11 cellular contexts compared by ENCODE assay signal in genomic region chr12:118102070-118102469, GRCh38. TPM values are rescaled to one million over a fixed set of nuclear protein-coding genes. Genes with fewer than 3 reads are reported as not detected.
DNase-seq lines count a peak whose midpoint lies in the region; ATAC-seq lines count a peak whose summit lies in the region.
"Had no signal": no experiment of that assay in that cellular context is flagged by ENCODE, and none has a peak within 500 bp of the region (broad histone marks: within the 10 kb centered on the region; RNA-seq: fewer than 3 reads in every experiment).

No MANE protein-coding gene starts in this region.

- peaks cover 17% of the 10 kb centered on the region for H3K4me1 ChIP-seq in CD4-positive, CD25-positive, alpha-beta regulatory T cell (ENCODE audit: control insufficient read depth, insufficient read depth, low read length, poor library complexity, severe bottlenecking)

- no peak for DNase-seq in CD4-positive, CD25-positive, alpha-beta regulatory T cell
- DNase-seq in HuH-7.5 (ENCODE audit: low spot score) (peak; percentile 57), mucosa of gallbladder (ENCODE audit: low spot score) (peak; percentile 32), superior temporal gyrus (ENCODE audit: extremely low spot score) (no peak), cerebellar nuclear complex (lab: John Stamatoyannopoulos, UW) (no peak)
- no peak for DNase-seq in central memory CD8-positive, alpha-beta T cell (ENCODE audit: low spot score in 2 of 2)
- DNase-seq: effector CD4-positive, alpha-beta T cell; KG1 had no signal

- no peak overlapping the region for H3K27ac ChIP-seq in CD4-positive, CD25-positive, alpha-beta regulatory T cell (ENCODE audit: insufficient read depth, low read length, poor library complexity, severe bottlenecking)

- H3K36me3 ChIP-seq in CD4-positive, CD25-positive, alpha-beta regulatory T cell (ENCODE audit: control insufficient read depth, insufficient read depth, low read length): no peaks in the 10 kb centered on the region

- peak overlapping the region in 3 of 4 donors; percentile 28 to 72 (median 54) for H3K4me3 Mint-ChIP-seq in CD4-positive, CD25-positive, alpha-beta regulatory T cell
- peak overlapping the region; percentile 84 for H3K4me3 Mint-ChIP-seq in central memory CD8-positive, alpha-beta T cell

- H3K36me3 Mint-ChIP-seq in CD4-positive, CD25-positive, alpha-beta regulatory T cell: no peaks in the 10 kb centered on the region
- H3K36me3 Mint-ChIP-seq in central memory CD8-positive, alpha-beta T cell (ENCODE audit: insufficient read depth): no peaks in the 10 kb centered on the region

- no peaks in the 10 kb centered on the region for H3K9me3 ChIP-seq in CD4-positive, CD25-positive, alpha-beta regulatory T cell (ENCODE audit: control insufficient read depth in 2 of 2, low read length in 2 of 2)

- no peak for ATAC-seq in CD4-positive, CD25-positive, alpha-beta regulatory T cell (ENCODE audit: low read depth in 2 of 2)
- ATAC-seq in central memory CD8-positive, alpha-beta T cell (replicated peaks; ENCODE audit: extremely low read depth, poor library complexity, severe bottlenecking): no peak
- ATAC-seq in HG02870 (IDR thresholded peaks at IDR 0.05; ENCODE audit: unreplicated experiment): no peak
- ATAC-seq in GM19463 (IDR thresholded peaks at IDR 0.05; ENCODE audit: unreplicated experiment): no peak
- ATAC-seq: sciatic nerve had no signal

- H3K27me3 Mint-ChIP-seq in CD4-positive, CD25-positive, alpha-beta regulatory T cell: peaks cover 38% of the 10 kb centered on the region
- H3K27me3 Mint-ChIP-seq in central memory CD8-positive, alpha-beta T cell: peaks cover 21% of the 10 kb centered on the region

- peaks cover 0 to 4% (median 0%) of the 10 kb centered on the region in 7 donors for H3K9me3 Mint-ChIP-seq in CD4-positive, CD25-positive, alpha-beta regulatory T cell
- H3K9me3 Mint-ChIP-seq in central memory CD8-positive, alpha-beta T cell: no peaks in the 10 kb centered on the region

- H3K27me3 ChIP-seq in CD4-positive, CD25-positive, alpha-beta regulatory T cell (ENCODE audit: control insufficient read depth, insufficient read depth, low read length): peaks cover 3% of the 10 kb centered on the region

- H3K27ac Mint-ChIP-seq in CD4-positive, CD25-positive, alpha-beta regulatory T cell: no peak overlapping the region
- no peak overlapping the region for H3K27ac Mint-ChIP-seq in central memory CD8-positive, alpha-beta T cell (ENCODE audit: low read depth)

- H3K4me1 Mint-ChIP-seq in CD4-positive, CD25-positive, alpha-beta regulatory T cell: peaks cover 0 to 8% (median 6%) of the 10 kb centered on the region in 4 donors
- H3K4me1 Mint-ChIP-seq in central memory CD8-positive, alpha-beta T cell: peaks cover 11% of the 10 kb centered on the region

- no peak overlapping the region for H3K4me3 ChIP-seq in CD4-positive, CD25-positive, alpha-beta regulatory T cell (ENCODE audit: low read depth, low read length)

RNA-seq across cellular contexts. Expression of gene VSIG10, which starts 1.7 kb away (rescaled TPM):
- 0.64 TPM for total RNA-seq in CD4-positive, CD25-positive, alpha-beta regulatory T cell
- polyA plus RNA-seq in CD4-positive, CD25-positive, alpha-beta regulatory T cell: 1 to 10 TPM; 1.5 to 3.1 (median 2.0) TPM
- 48.9 TPM for total RNA-seq in mucosa of gallbladder

RNA-seq across cellular contexts. Expression of gene PEBP1, which starts 33.9 kb away (rescaled TPM):
- total RNA-seq in CD4-positive, CD25-positive, alpha-beta regulatory T cell: 75.2 TPM
- polyA plus RNA-seq in CD4-positive, CD25-positive, alpha-beta regulatory T cell: 100 to 1,000 TPM; 259 to 359 (median 325) TPM
- total RNA-seq in mucosa of gallbladder: 246 TPM

RNA-seq across cellular contexts. Expression of gene WSB2, which starts 41.1 kb away (rescaled TPM):
- total RNA-seq in CD4-positive, CD25-positive, alpha-beta regulatory T cell: 30.8 TPM
- 10 to 100 TPM; 16.0 to 26.2 (median 22.2) TPM for polyA plus RNA-seq in CD4-positive, CD25-positive, alpha-beta regulatory T cell
- 72.3 TPM for total RNA-seq in mucosa of gallbladder

Comparison
In these comparisons a context has a peak if more than half of its experiments do, and no peak if none do; other contexts are left out.
1. DNase-seq: peak in HuH-7.5 (single experiment) and mucosa of gallbladder (single experiment); none in CD4-positive, CD25-positive, alpha-beta regulatory T cell (0 of 3), central memory CD8-positive, alpha-beta T cell (0 of 2), superior temporal gyrus (single experiment) and cerebellar nuclear complex (0 of 2).
2. RNA of gene VSIG10, which starts 1.7 kb away (total RNA-seq): 48.9 TPM in mucosa of gallbladder (single experiment); 0.64 TPM in CD4-positive, CD25-positive, alpha-beta regulatory T cell (single experiment); every median in the first group is over 10 times any median in the second.